ENCODE assay signal across 17 cellular contexts in genomic region chr13:38008636-38009035, GRCh38.
DNase-seq lines count a peak whose midpoint lies in the region; ATAC-seq, FAIRE-seq and TF ChIP-seq lines count a peak whose summit lies in the region.
"Had no signal": no experiment of that assay in that cellular context is flagged by ENCODE, and none has a peak within 500 bp of the region (broad histone marks: within the 10 kb centered on the region; RNA-seq: fewer than 3 reads in every experiment).

No MANE protein-coding gene starts in this region.

- no peaks in the 10 kb centered on the region for H3K9me1 ChIP-seq in K562 (ENCODE audit: control insufficient read depth, insufficient read depth, low read length)

- H3K4me1 Mint-ChIP-seq in stimulated activated naive CD8-positive, alpha-beta T cell treated with anti-CD3 and anti-CD28 coated beads, Interleukin-15, amount 100 ng/mL, for 72 hours: no peaks in the 10 kb centered on the region
- H3K4me1 Mint-ChIP-seq: activated CD4-positive, alpha-beta memory T cell treated with anti-CD3 and anti-CD28 coated beads, Interleukin-2, amount 10 ng/mL, durations not matched to agents 7 days and 5 days; CD14-positive monocyte; GM23338 had no signal

- POLR2A ChIA-PET in K562 (lab: Yijun Ruan, JAX): interaction anchor here (1.0 kb wide), 1 partner anchor 9 kb away, joined by 3 read pairs; no protein-coding TSS in a partner anchor

- in situ Hi-C loops in K562 (cut with MboI): no loop called here

- H3K27me3 ChIP-seq in K562 (ENCODE audit: control insufficient read depth in 2 of 2, insufficient read depth in 2 of 2, low read length in 2 of 2): no peaks in the 10 kb centered on the region
- H3K27me3 ChIP-seq: Peyer's patch, tibial nerve had no signal

- 19% methylated on average over 3 of the region's 3 CpGs for whole genome bisulfite sequencing in K562 (ENCODE audit: insufficient coverage, low coverage, missing lambda C conversion rate)

- BruUV-seq in K562 (replicated peaks; lab: Mats Ljungman, UMichigan): no TSS peak

- no peak overlapping the region for H3K4me3 Mint-ChIP-seq in stimulated activated naive CD8-positive, alpha-beta T cell treated with anti-CD3 and anti-CD28 coated beads, Interleukin-15, amount 100 ng/mL, for 72 hours
- H3K4me3 Mint-ChIP-seq: activated CD4-positive, alpha-beta memory T cell treated with anti-CD3 and anti-CD28 coated beads, Interleukin-2, amount 10 ng/mL, durations not matched to agents 7 days and 5 days; CD14-positive monocyte; GM23338 had no signal

- ATAC-seq in K562 (no peak), HG03571 (IDR thresholded peaks at IDR 0.05; ENCODE audit: unreplicated experiment) (no peak)
- ATAC-seq in stimulated activated naive CD8-positive, alpha-beta T cell treated with anti-CD3 and anti-CD28 coated beads, Interleukin-15, amount 100 ng/mL, for 72 hours: no peak
- ATAC-seq: GM23338 had no signal

- H3K4me3 ChIP-seq in K562: no peak overlapping the region
- H3K4me3 ChIP-seq: GM23338, Peyer's patch, tibial nerve had no signal

- no peak overlapping the region for H3K27ac Mint-ChIP-seq in stimulated activated naive CD8-positive, alpha-beta T cell treated with anti-CD3 and anti-CD28 coated beads, Interleukin-15, amount 100 ng/mL, for 72 hours
- H3K27ac Mint-ChIP-seq: activated CD4-positive, alpha-beta memory T cell treated with anti-CD3 and anti-CD28 coated beads, Interleukin-2, amount 10 ng/mL, durations not matched to agents 7 days and 5 days; CD14-positive monocyte; GM23338 had no signal

- CTCF ChIA-PET in K562 (lab: Yijun Ruan, JAX; ENCODE audit: low intra/inter-chr PET ratio): no interaction called here

- no peak overlapping the region for H2AFZ ChIP-seq in K562 (ENCODE audit: low read depth, low read length)
- H2AFZ ChIP-seq: GM23338 had no signal

- peak; percentile 1 for DNase-seq in DMS 273 (lab: John Stamatoyannopoulos, UW; ENCODE audit: unreplicated experiment)
- DNase-seq in DMS 273 treated with DMSO at 0.1 percent for 48 hours (lab: John Stamatoyannopoulos, UW): no peak
- peak; percentile 17 for DNase-seq in NCI-H146 treated with DMSO at 0.1 percent for 48 hours (lab: John Stamatoyannopoulos, UW; ENCODE audit: unreplicated experiment)
- peak in 1 of 4 experiments; percentile 27 for DNase-seq in K562 (ENCODE audit: extremely low read depth in 1 of 4, low spot score in 3 of 4)
- DNase-seq in mucosa of gallbladder (ENCODE audit: low spot score): peak; percentile 27
- no peak for DNase-seq in iPS-NIHi11 (ENCODE audit: low spot score)
- no peak for DNase-seq in stimulated activated naive CD8-positive, alpha-beta T cell treated with anti-CD3 and anti-CD28 coated beads, Interleukin-15, amount 100 ng/mL, for 72 hours
- DNase-seq: activated CD4-positive, alpha-beta memory T cell treated with anti-CD3 and anti-CD28 coated beads, Interleukin-2, amount 10 ng/mL, durations not matched to agents 7 days and 5 days; kidney; NCI-H226; Peyer's patch had no signal

- intact Hi-C loops in K562 (cut with micrococcal nuclease): no loop called here

- H4K20me1 ChIP-seq in K562 (replicated peaks; ENCODE audit: control insufficient read depth, insufficient read depth, low read length): no peaks in the 10 kb centered on the region

- TF ChIP-seq CTCF in K562 (IDR thresholded peaks at IDR 0.05 in 2 of 3, conservative IDR thresholded peaks at IDR 0.05 in 1 of 3; ENCODE audit: insufficient read depth in 2 of 3, low read depth in 1 of 3, low read length in 3 of 3): no peak

- TF ChIP-seq RAD21 in K562 (CRISPR knock-in tag; conservative IDR thresholded peaks at IDR 0.05 in 1 of 2, IDR thresholded peaks at IDR 0.05 in 1 of 2): no peak

- H3K9me3 Mint-ChIP-seq in stimulated activated naive CD8-positive, alpha-beta T cell treated with anti-CD3 and anti-CD28 coated beads, Interleukin-15, amount 100 ng/mL, for 72 hours: peaks cover 0 to 6% of the 10 kb centered on the region in 2 donors
- H3K9me3 Mint-ChIP-seq: GM23338 had no signal

- H3K4me1 ChIP-seq in K562 (replicated peaks in 1 of 2; ENCODE audit: control insufficient read depth in 2 of 2, insufficient read depth in 2 of 2, low read length in 2 of 2): no peaks in the 10 kb centered on the region; a peak in 1 of 5 replicates
- H3K4me1 ChIP-seq: Peyer's patch, tibial nerve had no signal

- no peak for FAIRE-seq in K562 (lab: Jason Lieb, UNC)
- FAIRE-seq: colon had no signal

- no peak overlapping the region for H3K27ac ChIP-seq in K562 (ENCODE audit: extremely low read depth, low read depth, low read length)
- H3K27ac ChIP-seq: 22Rv1, Peyer's patch, tibial nerve had no signal

- H3K27me3 Mint-ChIP-seq in stimulated activated naive CD8-positive, alpha-beta T cell treated with anti-CD3 and anti-CD28 coated beads, Interleukin-15, amount 100 ng/mL, for 72 hours: no peaks in the 10 kb centered on the region
- H3K27me3 Mint-ChIP-seq: activated CD4-positive, alpha-beta memory T cell treated with anti-CD3 and anti-CD28 coated beads, Interleukin-2, amount 10 ng/mL, durations not matched to agents 7 days and 5 days had no signal

- TF ChIP-seq EP300 in K562 (IDR thresholded peaks at IDR 0.05; ENCODE audit: low read length): no peak

- H3K9ac ChIP-seq in K562 (ENCODE audit: insufficient read depth in 1 of 2, low read depth in 2 of 2, low read length in 2 of 2): no peak overlapping the region

- TF ChIP-seq POLR2A in K562 (conservative IDR thresholded peaks at IDR 0.05): no peak

- H3K36me3 ChIP-seq in K562 (ENCODE audit: control insufficient read depth, insufficient read depth, low read length): no peaks in the 10 kb centered on the region
- H3K36me3 ChIP-seq: Peyer's patch, tibial nerve had no signal

- H3K79me2 ChIP-seq in K562 (ENCODE audit: control insufficient read depth, insufficient read depth, low read length): no peaks in the 10 kb centered on the region

- no peak overlapping the region for H3K4me2 ChIP-seq in K562 (ENCODE audit: insufficient read depth, low read length)
- H3K4me2 ChIP-seq: GM23338 had no signal

- no peaks in the 10 kb centered on the region for H3K9me3 ChIP-seq in K562 (replicated peaks; ENCODE audit: control insufficient read depth, insufficient read depth, low read depth, low read length)
- H3K9me3 ChIP-seq: tibial nerve had no signal

TF ChIP-seq in K562, 482 proteins besides CTCF, POLR2A, EP300 and RAD21:
- TF ChIP-seq NFIX (CRISPR knock-in tag; IDR thresholded peaks at IDR 0.05; ENCODE audit: low read depth) (0 out of 2 replicates have a peak, but pooled peaks have one; percentile 31), ZNF324 (CRISPR knock-in tag; IDR thresholded peaks at IDR 0.05) (no peak), NFIC (IDR thresholded peaks at IDR 0.05) (peak; percentile 94)

Comparison
In these comparisons a context has a peak if more than half of its experiments do, and no peak if none do; other contexts are left out.
1. DNase-seq: peak in DMS 273 (single experiment), NCI-H146 treated with DMSO at 0.1 percent for 48 hours (single experiment) and mucosa of gallbladder (single experiment); none in DMS 273 treated with DMSO at 0.1 percent for 48 hours (single experiment), iPS-NIHi11 (single experiment) and stimulated activated naive CD8-positive, alpha-beta T cell treated with anti-CD3 and anti-CD28 coated beads, Interleukin-15, amount 100 ng/mL, for 72 hours (0 of 2).